Comparison of ENCODE assay signal across 8 cellular contexts in genomic region chr3:188421151-188421821, GRCh38.
A peak's percentile ranks its signal among the peaks of the same experiment; 100 is the strongest.
DNase-seq lines count a peak whose midpoint lies in the region; ATAC-seq, FAIRE-seq and TF ChIP-seq lines count a peak whose summit lies in the region.

No MANE protein-coding gene starts in this region.

- peaks cover 7% of the 10 kb centered on the region for H3K4me1 Mint-ChIP-seq in type B pancreatic cell (ENCODE audit: unreplicated experiment)

- TF ChIP-seq CTCF in type B pancreatic cell (conservative IDR thresholded peaks at IDR 0.05), result no peak

- TF ChIP-seq POLR2A in erythroblast (IDR thresholded peaks at IDR 0.05; ENCODE audit: low read length), result no peak

- H3K4me1 ChIP-seq in small intestine (ENCODE audit: control insufficient read depth in 2 of 2, insufficient read depth in 1 of 2, low read depth in 1 of 2, low read length in 1 of 2), result peaks cover 0 to 7% of the 10 kb centered on the region in 2 donors

- peak; percentile 17 for ATAC-seq in GM18861 (IDR thresholded peaks at IDR 0.05; ENCODE audit: unreplicated experiment)
- peak; percentile 50 for ATAC-seq in HG02981 (IDR thresholded peaks at IDR 0.05; ENCODE audit: unreplicated experiment)
- ATAC-seq in sciatic nerve, result peak; percentile 72

- intact Hi-C loops in sciatic nerve (cut with DNase I), result no loop called here

- peaks cover 0 to 1% of the 10 kb centered on the region in 2 donors for H3K36me3 ChIP-seq in small intestine (ENCODE audit: control insufficient read depth in 2 of 2, insufficient read depth in 2 of 2, low read length in 2 of 2)

- no peak for FAIRE-seq in small intestine (lab: Jason Lieb, UNC)

- H3K27ac ChIP-seq in small intestine (ENCODE audit: low read depth in 1 of 2, low read length in 1 of 2), result no peak overlapping the region

- H3K9me3 Mint-ChIP-seq in type B pancreatic cell, result peaks cover 18% of the 10 kb centered on the region

- WGBS in small intestine, 3 donors, result 62 to 91% (median 84%) methylated on average over 2 of the region's 2 CpGs

- H3K27me3 Mint-ChIP-seq in type B pancreatic cell, result no peaks in the 10 kb centered on the region

- H3K36me3 Mint-ChIP-seq in type B pancreatic cell, result peaks cover 43% of the 10 kb centered on the region

- DNase-seq in astrocyte of the hippocampus (ENCODE audit: low read depth, low spot score) (peak; percentile 68), sciatic nerve (ENCODE audit: low spot score) (no peak), type B pancreatic cell (ENCODE audit: extremely low spot score, unreplicated experiment) (no peak), erythroblast (lab: John Stamatoyannopoulos, UW) (no peak), small intestine (no peak)
- DNase-seq in activated effector memory CD4-positive, alpha-beta T cell treated with anti-CD3 and anti-CD28 coated beads, Interleukin-2, amount 50 U/mL, for 16 hours, result no peak

- H3K4me3 Mint-ChIP-seq in type B pancreatic cell, result no peak overlapping the region

- H3K4me3 ChIP-seq in small intestine (ENCODE audit: low read depth in 1 of 2, low read length in 2 of 2), result no peak overlapping the region

- no peaks in the 10 kb centered on the region for H3K27me3 ChIP-seq in small intestine (ENCODE audit: control insufficient read depth in 2 of 2, insufficient read depth in 2 of 2, low read length in 2 of 2)

- no peak overlapping the region for H3K27ac Mint-ChIP-seq in type B pancreatic cell

- no peaks in the 10 kb centered on the region for H3K9me3 ChIP-seq in small intestine (ENCODE audit: control insufficient read depth, low read depth)

Comparison
In these comparisons a context has a peak if more than half of its experiments do, and no peak if none do; other contexts are left out.
1. ATAC-seq: peak in every context shown above with its lines; median percentile 72 in sciatic nerve; 50 in HG02981; 17 in GM18861.